Comparison of ENCODE assay signal across 8 cellular contexts in the genomic region with DNA sequence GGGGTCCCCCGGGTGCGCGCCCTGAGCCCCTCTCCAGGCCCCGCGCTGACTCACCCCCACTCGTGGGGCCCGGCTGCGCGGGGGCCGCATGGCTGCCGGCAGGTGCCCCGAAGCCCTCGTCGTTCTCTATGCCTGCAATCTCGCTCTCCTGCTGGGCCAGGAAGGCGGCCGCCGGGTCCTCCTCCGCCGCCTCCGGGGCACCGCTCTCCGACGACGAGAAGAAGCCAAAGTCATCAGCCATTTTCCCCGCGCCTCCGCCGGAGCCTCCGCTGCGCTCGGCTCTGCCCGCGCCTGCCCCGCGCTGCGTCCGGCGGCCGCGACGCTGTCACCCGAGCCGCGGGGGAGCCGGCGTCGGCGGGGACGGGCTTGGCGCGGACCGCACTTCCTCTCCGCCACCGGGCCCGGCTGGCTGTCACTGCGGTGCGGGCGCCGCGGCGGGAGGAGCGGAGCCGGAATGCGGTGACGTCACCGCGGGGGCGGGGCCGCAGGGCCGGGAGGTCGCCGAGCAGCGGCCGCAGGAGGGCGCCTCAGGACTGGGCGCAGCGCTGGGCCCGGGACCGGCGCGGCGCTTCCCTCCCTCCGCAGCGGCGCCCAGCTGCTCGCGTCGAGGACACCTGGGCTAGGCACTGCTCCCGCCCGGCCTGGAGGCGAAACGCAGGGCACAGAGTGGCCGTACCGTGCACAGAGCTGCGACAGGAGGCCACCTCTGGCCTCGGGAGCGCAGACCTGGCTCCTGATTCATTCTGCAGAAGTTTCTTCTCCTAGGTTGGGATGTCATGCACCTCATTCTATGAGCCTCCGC.
A peak's percentile ranks its signal among the peaks of the same experiment; 100 is the strongest.
DNase-seq lines count a peak whose midpoint lies in the region; ATAC-seq and TF ChIP-seq lines count a peak whose summit lies in the region.

A gene with protein sequence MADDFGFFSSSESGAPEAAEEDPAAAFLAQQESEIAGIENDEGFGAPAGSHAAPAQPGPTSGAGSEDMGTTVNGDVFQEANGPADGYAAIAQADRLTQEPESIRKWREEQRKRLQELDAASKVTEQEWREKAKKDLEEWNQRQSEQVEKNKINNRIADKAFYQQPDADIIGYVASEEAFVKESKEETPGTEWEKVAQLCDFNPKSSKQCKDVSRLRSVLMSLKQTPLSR (minus strand): TSS at position 417 of the 802 bp plus-strand sequence. CDS start 176 bp downstream, at position 241.

- no peaks in the 10 kb centered on the region for H3K36me3 ChIP-seq in KMS-11 (ENCODE audit: insufficient read depth)

- H3K36me3 Mint-ChIP-seq in nephron progenitor cell (ENCODE audit: low read depth) = no peaks in the 10 kb centered on the region

- H3K27me3 Mint-ChIP-seq in nephron progenitor cell (ENCODE audit: low read depth, poor library complexity) = peaks cover 25% of the 10 kb centered on the region
- no peaks in the 10 kb centered on the region for H3K27me3 Mint-ChIP-seq in stimulated activated naive CD8-positive, alpha-beta T cell treated with anti-CD3 and anti-CD28 coated beads, Interleukin-15, amount 100 ng/mL, for 72 hours

- H3K79me2 ChIP-seq in KMS-11 (ENCODE audit: insufficient read depth, low read depth) = peaks cover 18% of the 10 kb centered on the region

- peak within 1 kb of the TSS; percentile 36 for H3K27ac Mint-ChIP-seq in nephron progenitor cell
- peak within 1 kb of the TSS; percentile 83 to 89 for H3K27ac Mint-ChIP-seq in stimulated activated naive CD8-positive, alpha-beta T cell treated with anti-CD3 and anti-CD28 coated beads, Interleukin-15, amount 100 ng/mL, for 72 hours

- H3K9me3 Mint-ChIP-seq in nephron progenitor cell = peaks cover 14% of the 10 kb centered on the region
- peaks cover 0 to 3% of the 10 kb centered on the region in 2 donors for H3K9me3 Mint-ChIP-seq in stimulated activated naive CD8-positive, alpha-beta T cell treated with anti-CD3 and anti-CD28 coated beads, Interleukin-15, amount 100 ng/mL, for 72 hours

- no peaks in the 10 kb centered on the region for H3K27me3 ChIP-seq in KMS-11 (ENCODE audit: insufficient read depth, low read depth)

- TF ChIP-seq POLR2A in Raji (IDR thresholded peaks at IDR 0.05; ENCODE audit: insufficient read depth, low read depth, low read length) = peak; percentile 31; the same call in 1 of the 2 replicates

- H3K4me1 ChIP-seq in KMS-11 (ENCODE audit: low read depth, poor library complexity, severe bottlenecking) = peaks cover 21% of the 10 kb centered on the region

- peaks cover 5% of the 10 kb centered on the region for H3K4me1 Mint-ChIP-seq in nephron progenitor cell
- peaks cover 52% of the 10 kb centered on the region for H3K4me1 Mint-ChIP-seq in stimulated activated naive CD8-positive, alpha-beta T cell treated with anti-CD3 and anti-CD28 coated beads, Interleukin-15, amount 100 ng/mL, for 72 hours

- H3K27ac ChIP-seq in KMS-11 = peak within 1 kb of the TSS; percentile 55

- ATAC-seq in GM21723 (IDR thresholded peaks at IDR 0.05; ENCODE audit: unreplicated experiment) = peak; percentile 94
- peak; percentile 98 for ATAC-seq in stimulated activated naive CD8-positive, alpha-beta T cell treated with anti-CD3 and anti-CD28 coated beads, Interleukin-15, amount 100 ng/mL, for 72 hours

- no peaks in the 10 kb centered on the region for H4K20me1 ChIP-seq in KMS-11 (ENCODE audit: insufficient read depth)

- DNase-seq in EH (ENCODE audit: low read depth) (peak; percentile 86), fibroblast of the conjunctiva (ENCODE audit: low read depth) (peak; percentile 62), nephron progenitor cell (peak; percentile 98)
- DNase-seq in activated effector memory CD4-positive, alpha-beta T cell treated with anti-CD3 and anti-CD28 coated beads, Interleukin-2, amount 50 U/mL, for 16 hours = peak; percentile 97
- DNase-seq in stimulated activated naive CD8-positive, alpha-beta T cell treated with anti-CD3 and anti-CD28 coated beads, Interleukin-15, amount 100 ng/mL, for 72 hours = peak; percentile 81 to 83

- peak within 1 kb of the TSS; percentile 85 for H3K9ac ChIP-seq in KMS-11

- TF ChIP-seq CTCF in KMS-11 (conservative IDR thresholded peaks at IDR 0.05; ENCODE audit: low read depth, low read length) (0 out of 2 replicates have a peak, but pooled peaks have one; percentile 18), nephron progenitor cell (IDR thresholded peaks at IDR 0.05) (peak; percentile 35)

- H3K4me3 Mint-ChIP-seq in nephron progenitor cell = peak within 1 kb of the TSS; percentile 77
- peak within 1 kb of the TSS; percentile 86 to 93 for H3K4me3 Mint-ChIP-seq in stimulated activated naive CD8-positive, alpha-beta T cell treated with anti-CD3 and anti-CD28 coated beads, Interleukin-15, amount 100 ng/mL, for 72 hours

- no peak within 1 kb of the TSS for H3K4me3 ChIP-seq in KMS-11 (IDR thresholded peaks at IDR 0.05; ENCODE audit: insufficient read depth, low read depth, low read length)

- peak within 1 kb of the TSS; percentile 67 for H2AFZ ChIP-seq in KMS-11 (ENCODE audit: low read depth)

- H3K4me2 ChIP-seq in KMS-11 = peak within 1 kb of the TSS; percentile 88
